Comparison of ENCODE assay signal across 1 cellular context in genomic region chr3:31959951-31960792, GRCh38.
TF ChIP-seq lines count a peak whose summit lies in the region.

No MANE protein-coding gene starts in this region.

TF ChIP-seq in WTC11, 78 proteins besides CTCF, POLR2A, EP300 and RAD21 (continued from another document):
- peak; percentile 8; the same call in 1 of the 2 replicates for TF ChIP-seq PRDM15 (CRISPR knock-in tag; IDR thresholded peaks at IDR 0.05)
- TF ChIP-seq SP1 (CRISPR knock-in tag; conservative IDR thresholded peaks at IDR 0.05), result peak; percentile 33; the same call in 1 of the 2 replicates
- no peak for TF ChIP-seq PRRX2 (CRISPR knock-in tag; IDR thresholded peaks at IDR 0.05)
- TF ChIP-seq ZNF396 (CRISPR knock-in tag; IDR thresholded peaks at IDR 0.05; ENCODE audit: borderline replicate concordance), result 0 out of 2 replicates have a peak, but pooled peaks have one; percentile 12
- peak; percentile 62; the same call in 1 of the 2 replicates for TF ChIP-seq FOXP4 (CRISPR knock-in tag; IDR thresholded peaks at IDR 0.05)
- TF ChIP-seq TP53 (CRISPR knock-in tag; IDR thresholded peaks at IDR 0.05), result 0 out of 2 replicates have a peak, but pooled peaks have one; percentile 10
